ENCODE assay signal across 1 cellular context in genomic region chr16:88761143-88761534, GRCh38.
TF ChIP-seq lines count a peak whose summit lies in the region.

No MANE protein-coding gene starts in this region.

TF ChIP-seq in H1, 55 proteins besides CTCF, POLR2A, EP300 and RAD21:
- TF ChIP-seq SIN3A (conservative IDR thresholded peaks at IDR 0.05 in 1 of 2, IDR thresholded peaks at IDR 0.05 in 1 of 2; ENCODE audit: low read depth in 1 of 2, low read length in 2 of 2) (no peak), RXRA (IDR thresholded peaks at IDR 0.05; ENCODE audit: insufficient read depth, low read depth, low read length) (no peak), KDM1A (IDR thresholded peaks at IDR 0.05; ENCODE audit: borderline replicate concordance, low read length) (0 out of 2 replicates have a peak, but pooled peaks have one; percentile 39)
- TF ChIP-seq, protein P1, sequence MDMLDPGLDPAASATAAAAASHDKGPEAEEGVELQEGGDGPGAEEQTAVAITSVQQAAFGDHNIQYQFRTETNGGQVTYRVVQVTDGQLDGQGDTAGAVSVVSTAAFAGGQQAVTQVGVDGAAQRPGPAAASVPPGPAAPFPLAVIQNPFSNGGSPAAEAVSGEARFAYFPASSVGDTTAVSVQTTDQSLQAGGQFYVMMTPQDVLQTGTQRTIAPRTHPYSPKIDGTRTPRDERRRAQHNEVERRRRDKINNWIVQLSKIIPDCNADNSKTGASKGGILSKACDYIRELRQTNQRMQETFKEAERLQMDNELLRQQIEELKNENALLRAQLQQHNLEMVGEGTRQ (IDR thresholded peaks at IDR 0.05; ENCODE audit: low read length): no peak
